13 cellular contexts compared by ENCODE assay signal in genomic region chr1:78340006-78340405, GRCh38.
DNase-seq lines count a peak whose midpoint lies in the region; ATAC-seq lines count a peak whose summit lies in the region.
"Had no signal": no experiment of that assay in that cellular context is flagged by ENCODE, and none has a peak within 500 bp of the region (broad histone marks: within the 10 kb centered on the region; RNA-seq: fewer than 3 reads in every experiment).

No MANE protein-coding gene starts in this region.

- DNase-seq in EL (peak; percentile 88), RPMI7951 (ENCODE audit: low read depth) (peak; percentile 82), trophoblast cell (peak; percentile 31 to 76), NCI-H1417 treated with DMSO at 0.1 percent for 48 hours (lab: John Stamatoyannopoulos, UW) (no peak)
- no peak for DNase-seq in effector memory CD4-positive, alpha-beta T cell
- DNase-seq: COR-L47; kidney; NCI-H2171; stimulated activated CD4-positive, alpha-beta T cell treated with anti-CD3 and anti-CD28 coated beads, Interleukin-15, amount 100 ng/mL, for 24 hours had no signal

- no peak overlapping the region for H3K23ac ChIP-seq in trophoblast cell (ENCODE audit: low read length)

- peaks cover 2% of the 10 kb centered on the region for H3K9me3 ChIP-seq in trophoblast cell (ENCODE audit: insufficient read depth, low read depth, low read length)
- no peaks in the 10 kb centered on the region for H3K9me3 ChIP-seq in effector memory CD4-positive, alpha-beta T cell (ENCODE audit: control insufficient read depth, low read length)

- no peaks in the 10 kb centered on the region for H3K4me1 ChIP-seq in trophoblast cell (ENCODE audit: control insufficient read depth in 1 of 2, insufficient read depth in 2 of 2, low read length in 2 of 2)
- no peaks in the 10 kb centered on the region for H3K4me1 ChIP-seq in effector memory CD4-positive, alpha-beta T cell (ENCODE audit: control insufficient read depth, insufficient read depth, low read length, poor library complexity, severe bottlenecking)

- no peak overlapping the region for H2AK5ac ChIP-seq in trophoblast cell (ENCODE audit: low read length)

- H2BK5ac ChIP-seq in trophoblast cell (ENCODE audit: low read depth, low read length, poor library complexity) = no peak overlapping the region

- no peak overlapping the region for H3K4ac ChIP-seq in trophoblast cell (ENCODE audit: low read depth, low read length)

- no peaks in the 10 kb centered on the region for H3K27me3 ChIP-seq in trophoblast cell (ENCODE audit: insufficient read depth, low read length)
- no peaks in the 10 kb centered on the region for H3K27me3 ChIP-seq in effector memory CD4-positive, alpha-beta T cell (replicated peaks; ENCODE audit: control insufficient read depth, insufficient read depth, low read length, poor library complexity, severe bottlenecking)

- H3K14ac ChIP-seq in trophoblast cell (ENCODE audit: low read length) = no peak overlapping the region

- H4K8ac ChIP-seq in trophoblast cell (ENCODE audit: low read depth, low read length) = no peak overlapping the region

- no peak overlapping the region for H4K12ac ChIP-seq in trophoblast cell (ENCODE audit: low read depth, low read length)

- H2AFZ ChIP-seq in trophoblast cell (ENCODE audit: insufficient read depth, low read length, poor library complexity) = no peak overlapping the region

- no peaks in the 10 kb centered on the region for H3K79me2 ChIP-seq in trophoblast cell (ENCODE audit: control insufficient read depth, insufficient read depth, low read length, poor library complexity)

- no peak overlapping the region for H3K4me2 ChIP-seq in trophoblast cell (ENCODE audit: low read length)

- no peak overlapping the region for H2BK120ac ChIP-seq in trophoblast cell (ENCODE audit: insufficient read depth, low read length, poor library complexity)

- H3K79me1 ChIP-seq in trophoblast cell (ENCODE audit: low read length) = no peaks in the 10 kb centered on the region

- H3K18ac ChIP-seq in trophoblast cell (ENCODE audit: low read length) = no peak overlapping the region

- no peak overlapping the region for H2BK12ac ChIP-seq in trophoblast cell (ENCODE audit: low read length)

- H4K91ac ChIP-seq in trophoblast cell (ENCODE audit: low read depth, low read length) = no peak overlapping the region

- ATAC-seq in esophagus mucosa = peak; percentile 93
- no peak for ATAC-seq in GM19395 (IDR thresholded peaks at IDR 0.05; ENCODE audit: unreplicated experiment)
- no peak for ATAC-seq in HG02981 (IDR thresholded peaks at IDR 0.05; ENCODE audit: unreplicated experiment)
- ATAC-seq: stimulated activated memory B cell treated with anti-CD40 and anti-IgM and Interleukin-4, amounts not matched to agents 10 μg/mL and 1 μg/mL and 100 μg/mL, for 72 hours had no signal

- no peak overlapping the region for H3K27ac ChIP-seq in trophoblast cell (ENCODE audit: low read depth, low read length)
- H3K27ac ChIP-seq in effector memory CD4-positive, alpha-beta T cell (ENCODE audit: insufficient read depth, low read length, poor library complexity, severe bottlenecking) = no peak overlapping the region

- no peak overlapping the region for H3K9ac ChIP-seq in trophoblast cell (ENCODE audit: low read length)

- H3K36me3 ChIP-seq in trophoblast cell (ENCODE audit: control insufficient read depth in 1 of 2, insufficient read depth in 2 of 2, low read length in 2 of 2) = no peaks in the 10 kb centered on the region
- no peaks in the 10 kb centered on the region for H3K36me3 ChIP-seq in effector memory CD4-positive, alpha-beta T cell (ENCODE audit: control insufficient read depth, insufficient read depth, low read length)

- no peak overlapping the region for H3K4me3 ChIP-seq in trophoblast cell (ENCODE audit: low read depth, low read length)
- no peak overlapping the region for H3K4me3 ChIP-seq in effector memory CD4-positive, alpha-beta T cell (ENCODE audit: insufficient read depth, low read depth, low read length, poor library complexity, severe bottlenecking)

Comparison
In these comparisons a context has a peak if more than half of its experiments do, and no peak if none do; other contexts are left out.
1. DNase-seq: peak in EL (single experiment), RPMI7951 (single experiment) and trophoblast cell (2 of 2); none in effector memory CD4-positive, alpha-beta T cell (0 of 3) and NCI-H1417 treated with DMSO at 0.1 percent for 48 hours (single experiment).